Comparison of ENCODE assay signal across 1 cellular context in genomic region chr7:139035588-139036353, GRCh38.
A peak's percentile ranks its signal among the peaks of the same experiment; 100 is the strongest.
TF ChIP-seq lines count a peak whose summit lies in the region.

Gene ZC3HAV1L (minus strand): TSS chr7:139036042. CDS start chr7:139036017, 25 bp downstream.

TF ChIP-seq in HepG2, 621 proteins besides CTCF, POLR2A, EP300 and RAD21 (continued from another document and continues in another):
- TF ChIP-seq, protein P1, sequence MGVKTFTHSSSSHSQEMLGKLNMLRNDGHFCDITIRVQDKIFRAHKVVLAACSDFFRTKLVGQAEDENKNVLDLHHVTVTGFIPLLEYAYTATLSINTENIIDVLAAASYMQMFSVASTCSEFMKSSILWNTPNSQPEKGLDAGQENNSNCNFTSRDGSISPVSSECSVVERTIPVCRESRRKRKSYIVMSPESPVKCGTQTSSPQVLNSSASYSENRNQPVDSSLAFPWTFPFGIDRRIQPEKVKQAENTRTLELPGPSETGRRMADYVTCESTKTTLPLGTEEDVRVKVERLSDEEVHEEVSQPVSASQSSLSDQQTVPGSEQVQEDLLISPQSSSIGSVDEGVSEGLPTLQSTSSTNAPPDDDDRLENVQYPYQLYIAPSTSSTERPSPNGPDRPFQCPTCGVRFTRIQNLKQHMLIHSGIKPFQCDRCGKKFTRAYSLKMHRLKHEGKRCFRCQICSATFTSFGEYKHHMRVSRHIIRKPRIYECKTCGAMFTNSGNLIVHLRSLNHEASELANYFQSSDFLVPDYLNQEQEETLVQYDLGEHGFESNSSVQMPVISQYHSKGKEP (CRISPR knock-in tag; IDR thresholded peaks at IDR 0.05) = no peak
- no peak for TF ChIP-seq PHF5A (CRISPR knock-in tag; IDR thresholded peaks at IDR 0.05; ENCODE audit: low read depth, unreplicated experiment)
- no peak for TF ChIP-seq TCF12 (IDR thresholded peaks at IDR 0.05)
- no peak for TF ChIP-seq TCF12 (CRISPR knock-in tag; IDR thresholded peaks at IDR 0.05)
- no peak for TF ChIP-seq DNMT3B (CRISPR knock-in tag; conservative IDR thresholded peaks at IDR 0.05)
- TF ChIP-seq ATRX (CRISPR knock-in tag; IDR thresholded peaks at IDR 0.05; ENCODE audit: borderline replicate concordance) = no peak
- no peak for TF ChIP-seq ZNF24 (IDR thresholded peaks at IDR 0.05)
- TF ChIP-seq ZNF446 (CRISPR knock-in tag; IDR thresholded peaks at IDR 0.05) = peak; percentile 70
- TF ChIP-seq ZGPAT (CRISPR knock-in tag; IDR thresholded peaks at IDR 0.05) = peak; percentile 62; the same call in 1 of the 2 replicates
- no peak for TF ChIP-seq TFE3 (CRISPR knock-in tag; IDR thresholded peaks at IDR 0.05)
- no peak for TF ChIP-seq NFRKB (IDR thresholded peaks at IDR 0.05)
- TF ChIP-seq ZFAT (CRISPR knock-in tag; conservative IDR thresholded peaks at IDR 0.05) = no peak
- TF ChIP-seq RFXAP (CRISPR knock-in tag; IDR thresholded peaks at IDR 0.05; ENCODE audit: borderline replicate concordance) = no peak
- 0 out of 2 replicates have a peak, but pooled peaks have one; percentile 35 for TF ChIP-seq ZNF678 (CRISPR knock-in tag; IDR thresholded peaks at IDR 0.05)
- no peak for TF ChIP-seq ZNF609 (CRISPR knock-in tag; IDR thresholded peaks at IDR 0.05; ENCODE audit: borderline replicate concordance)
- no peak for TF ChIP-seq ZBTB40 (IDR thresholded peaks at IDR 0.05)
- peak; percentile 33; the same call in 1 of the 2 replicates for TF ChIP-seq ZBTB40 (CRISPR knock-in tag; IDR thresholded peaks at IDR 0.05)
- TF ChIP-seq CBX5 (CRISPR knock-in tag; IDR thresholded peaks at IDR 0.05; ENCODE audit: borderline replicate concordance) = no peak
- peak; percentile 70; the same call in 1 of the 2 replicates for TF ChIP-seq TOPORS (CRISPR knock-in tag; IDR thresholded peaks at IDR 0.05)
- 0 out of 2 replicates have a peak, but pooled peaks have one; percentile 27 for TF ChIP-seq HES4 (CRISPR knock-in tag; IDR thresholded peaks at IDR 0.05; ENCODE audit: borderline replicate concordance)
- no peak for TF ChIP-seq MAFG (CRISPR knock-in tag; IDR thresholded peaks at IDR 0.05)
- TF ChIP-seq, protein P2, sequence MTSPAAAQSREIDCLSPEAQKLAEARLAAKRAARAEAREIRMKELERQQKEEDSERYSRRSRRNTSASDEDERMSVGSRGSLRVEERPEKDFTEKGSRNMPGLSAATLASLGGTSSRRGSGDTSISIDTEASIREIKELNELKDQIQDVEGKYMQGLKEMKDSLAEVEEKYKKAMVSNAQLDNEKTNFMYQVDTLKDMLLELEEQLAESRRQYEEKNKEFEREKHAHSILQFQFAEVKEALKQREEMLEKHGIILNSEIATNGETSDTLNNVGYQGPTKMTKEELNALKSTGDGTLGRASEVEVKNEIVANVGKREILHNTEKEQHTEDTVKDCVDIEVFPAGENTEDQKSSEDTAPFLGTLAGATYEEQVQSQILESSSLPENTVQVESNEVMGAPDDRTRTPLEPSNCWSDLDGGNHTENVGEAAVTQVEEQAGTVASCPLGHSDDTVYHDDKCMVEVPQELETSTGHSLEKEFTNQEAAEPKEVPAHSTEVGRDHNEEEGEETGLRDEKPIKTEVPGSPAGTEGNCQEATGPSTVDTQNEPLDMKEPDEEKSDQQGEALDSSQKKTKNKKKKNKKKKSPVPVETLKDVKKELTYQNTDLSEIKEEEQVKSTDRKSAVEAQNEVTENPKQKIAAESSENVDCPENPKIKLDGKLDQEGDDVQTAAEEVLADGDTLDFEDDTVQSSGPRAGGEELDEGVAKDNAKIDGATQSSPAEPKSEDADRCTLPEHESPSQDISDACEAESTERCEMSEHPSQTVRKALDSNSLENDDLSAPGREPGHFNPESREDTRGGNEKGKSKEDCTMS (CRISPR knock-in tag; conservative IDR thresholded peaks at IDR 0.05) = no peak
- 0 out of 2 replicates have a peak, but pooled peaks have one; percentile 33 for TF ChIP-seq IRF1 (CRISPR knock-in tag; IDR thresholded peaks at IDR 0.05; ENCODE audit: low read depth)
- no peak for TF ChIP-seq HOXA5 (CRISPR knock-in tag; IDR thresholded peaks at IDR 0.05)
- TF ChIP-seq NBN (conservative IDR thresholded peaks at IDR 0.05) = no peak
- no peak for TF ChIP-seq ZNF605 (CRISPR knock-in tag; IDR thresholded peaks at IDR 0.05)
- no peak; the same call in 1 of the 2 replicates for TF ChIP-seq ZIK1 (CRISPR knock-in tag; IDR thresholded peaks at IDR 0.05; ENCODE audit: borderline replicate concordance, low read depth)
- no peak for TF ChIP-seq FOSL2 (CRISPR knock-in tag; IDR thresholded peaks at IDR 0.05)
- no peak for TF ChIP-seq GABPA (IDR thresholded peaks at IDR 0.05; ENCODE audit: low read depth, low read length)
- TF ChIP-seq GABPA (CRISPR knock-in tag; IDR thresholded peaks at IDR 0.05; ENCODE audit: low read depth) = no peak
- TF ChIP-seq ATM (IDR thresholded peaks at IDR 0.05; ENCODE audit: borderline replicate concordance) = no peak
- no peak; the same call in 1 of the 2 replicates for TF ChIP-seq SALL2 (CRISPR knock-in tag; IDR thresholded peaks at IDR 0.05)
- no peak for TF ChIP-seq ZFP1 (CRISPR knock-in tag; IDR thresholded peaks at IDR 0.05)
- no peak for TF ChIP-seq MLLT10 (CRISPR knock-in tag; IDR thresholded peaks at IDR 0.05)
- TF ChIP-seq REXO4 (CRISPR knock-in tag; IDR thresholded peaks at IDR 0.05; ENCODE audit: borderline replicate concordance) = no peak
- no peak for TF ChIP-seq MED13 (CRISPR knock-in tag; IDR thresholded peaks at IDR 0.05)
- no peak; the same call in 1 of the 2 replicates for TF ChIP-seq ZNF333 (CRISPR knock-in tag; IDR thresholded peaks at IDR 0.05; ENCODE audit: borderline replicate concordance)
- TF ChIP-seq NCOA1 (CRISPR knock-in tag; IDR thresholded peaks at IDR 0.05) = no peak
- no peak for TF ChIP-seq MIER3 (CRISPR knock-in tag; IDR thresholded peaks at IDR 0.05; ENCODE audit: borderline replicate concordance)
- 0 out of 2 replicates have a peak, but pooled peaks have one; percentile 72 for TF ChIP-seq ZNF138 (CRISPR knock-in tag; IDR thresholded peaks at IDR 0.05; ENCODE audit: low read depth)
- TF ChIP-seq ZNF652 (CRISPR knock-in tag; IDR thresholded peaks at IDR 0.05; ENCODE audit: borderline replicate concordance, low read depth) = no peak
